In the genomic region with DNA sequence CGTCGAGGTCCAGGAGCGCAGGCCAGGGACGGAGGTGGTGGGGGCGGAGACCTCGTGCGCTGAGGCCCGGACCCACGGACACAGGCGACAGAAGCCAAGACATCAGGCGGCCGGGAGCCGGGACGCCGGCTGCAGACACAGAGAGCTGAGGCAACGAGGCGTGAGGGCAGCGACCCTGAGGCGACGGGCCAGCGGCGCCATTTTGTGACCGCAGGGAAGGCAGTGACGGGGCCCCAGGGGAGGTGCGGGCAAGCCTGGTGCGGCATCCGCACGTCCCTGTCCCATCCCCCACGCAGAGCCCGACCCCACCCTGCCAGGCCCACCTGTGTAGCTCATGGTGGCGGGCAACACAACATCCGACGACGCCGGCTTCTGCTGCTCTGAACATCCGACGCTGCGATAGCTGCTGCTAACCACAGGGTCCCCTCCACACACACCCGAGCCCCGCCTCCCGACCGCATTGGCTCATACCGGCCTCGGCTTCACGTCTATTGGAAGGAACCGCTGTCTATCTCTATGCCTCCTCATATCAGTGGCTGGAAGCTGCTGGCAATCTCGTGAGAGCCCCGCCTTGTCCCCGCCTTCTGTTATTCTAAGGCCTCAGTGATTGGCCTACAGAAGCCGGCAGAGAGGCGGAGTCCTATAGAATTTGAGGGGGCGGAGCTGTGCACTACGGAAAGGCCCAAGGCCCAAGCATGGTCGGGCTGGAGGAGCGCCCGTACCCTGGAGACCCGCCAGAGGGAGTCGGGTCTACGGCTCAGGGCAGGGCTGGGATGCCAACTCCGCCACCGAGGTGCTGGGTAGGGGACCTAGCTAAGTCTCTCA, we compare ENCODE assay signal across 8 cellular contexts. TPM values are rescaled to one million over a fixed set of nuclear protein-coding genes. Genes with fewer than 3 reads are reported as not detected.
DNase-seq lines count a peak whose midpoint lies in the region; ATAC-seq and TF ChIP-seq lines count a peak whose summit lies in the region.

A gene with protein sequence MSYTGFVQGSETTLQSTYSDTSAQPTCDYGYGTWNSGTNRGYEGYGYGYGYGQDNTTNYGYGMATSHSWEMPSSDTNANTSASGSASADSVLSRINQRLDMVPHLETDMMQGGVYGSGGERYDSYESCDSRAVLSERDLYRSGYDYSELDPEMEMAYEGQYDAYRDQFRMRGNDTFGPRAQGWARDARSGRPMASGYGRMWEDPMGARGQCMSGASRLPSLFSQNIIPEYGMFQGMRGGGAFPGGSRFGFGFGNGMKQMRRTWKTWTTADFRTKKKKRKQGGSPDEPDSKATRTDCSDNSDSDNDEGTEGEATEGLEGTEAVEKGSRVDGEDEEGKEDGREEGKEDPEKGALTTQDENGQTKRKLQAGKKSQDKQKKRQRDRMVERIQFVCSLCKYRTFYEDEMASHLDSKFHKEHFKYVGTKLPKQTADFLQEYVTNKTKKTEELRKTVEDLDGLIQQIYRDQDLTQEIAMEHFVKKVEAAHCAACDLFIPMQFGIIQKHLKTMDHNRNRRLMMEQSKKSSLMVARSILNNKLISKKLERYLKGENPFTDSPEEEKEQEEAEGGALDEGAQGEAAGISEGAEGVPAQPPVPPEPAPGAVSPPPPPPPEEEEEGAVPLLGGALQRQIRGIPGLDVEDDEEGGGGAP (minus strand): TSS at position 401 of the 825 bp plus-strand sequence. CDS start 65 bp downstream, at position 336.

- ATAC-seq in activated T-helper 17 cell treated with anti-CD3 and anti-CD28 coated beads, Interleukin-2, amount 50 U/mL, for 72 hours (replicated peaks): peak; percentile 98
- peak; percentile 88 for ATAC-seq in naive B cell (ENCODE audit: low read depth in 2 of 2)
- peak; percentile 99 for ATAC-seq in stimulated activated memory B cell treated with anti-CD40 and anti-IgM and Interleukin-4, amounts not matched to agents 10 μg/mL and 1 μg/mL and 100 μg/mL, for 72 hours

- TF ChIP-seq CTCF in LNCaP clone FGC (IDR thresholded peaks at IDR 0.05; ENCODE audit: control insufficient read depth, extremely low read depth, insufficient read depth) (peak; percentile 39), RWPE1 (conservative IDR thresholded peaks at IDR 0.05; ENCODE audit: low read depth) (no peak; the same call in 1 of the 2 replicates)

- POLR2A ChIA-PET in RWPE1 (lab: Yijun Ruan, JAX; ENCODE audit: low non-redundant PET): interaction anchor here (0.6 to 1.5 kb wide), 5 partner anchors 11 to 260 kb away, joined by 3 to 5 read pairs (median 4); a partner anchor contains a TSS

- H3K36me3 Mint-ChIP-seq in activated T-helper 17 cell treated with anti-CD3 and anti-CD28 coated beads, Interleukin-2, amount 50 U/mL, for 72 hours (ENCODE audit: low read depth): peaks cover 55% of the 10 kb centered on the region
- peaks cover 0 to 10% of the 10 kb centered on the region in 2 donors for H3K36me3 Mint-ChIP-seq in naive B cell
- H3K36me3 Mint-ChIP-seq in stimulated activated memory B cell treated with anti-CD40 and anti-IgM and Interleukin-4, amounts not matched to agents 10 μg/mL and 1 μg/mL and 100 μg/mL, for 72 hours: peaks cover 35% of the 10 kb centered on the region

- no peaks in the 10 kb centered on the region for H3K9me3 Mint-ChIP-seq in activated T-helper 17 cell treated with anti-CD3 and anti-CD28 coated beads, Interleukin-2, amount 50 U/mL, for 72 hours
- peaks cover 0 to 5% (median 0%) of the 10 kb centered on the region in 7 donors for H3K9me3 Mint-ChIP-seq in naive B cell
- no peaks in the 10 kb centered on the region for H3K9me3 Mint-ChIP-seq in stimulated activated memory B cell treated with anti-CD40 and anti-IgM and Interleukin-4, amounts not matched to agents 10 μg/mL and 1 μg/mL and 100 μg/mL, for 72 hours

- H3K27ac ChIP-seq in RWPE1: peak within 1 kb of the TSS; percentile 78

- CTCF ChIA-PET in RWPE1 (lab: Yijun Ruan, JAX): interaction anchor here (0.6 to 1.7 kb wide), 13 partner anchors 10 to 327 kb away, joined by 3 to 7 read pairs (median 4); no protein-coding TSS in a partner anchor

- peaks cover 12% of the 10 kb centered on the region for H3K4me1 Mint-ChIP-seq in activated T-helper 17 cell treated with anti-CD3 and anti-CD28 coated beads, Interleukin-2, amount 50 U/mL, for 72 hours
- H3K4me1 Mint-ChIP-seq in naive B cell: peaks cover 27 to 51% (median 40%) of the 10 kb centered on the region in 3 donors
- H3K4me1 Mint-ChIP-seq in stimulated activated memory B cell treated with anti-CD40 and anti-IgM and Interleukin-4, amounts not matched to agents 10 μg/mL and 1 μg/mL and 100 μg/mL, for 72 hours: peaks cover 48% of the 10 kb centered on the region

- peak within 1 kb of the TSS; percentile 90 for H3K4me3 ChIP-seq in LNCaP clone FGC (ENCODE audit: low read depth, low read length)

- DNase-seq in ELF-1 (ENCODE audit: low read depth, low spot score) (peak; percentile 100), GOT3 (lab: John Stamatoyannopoulos, UW) (peak; percentile 98), LNCaP clone FGC (ENCODE audit: low read depth) (peak; percentile 100), RWPE1 (ENCODE audit: low spot score) (peak; percentile 100), fibroblast of gingiva (ENCODE audit: low read depth) (peak; percentile 100), naive B cell (peak; percentile 99)

- peak within 1 kb of the TSS; percentile 99 for H3K27ac Mint-ChIP-seq in activated T-helper 17 cell treated with anti-CD3 and anti-CD28 coated beads, Interleukin-2, amount 50 U/mL, for 72 hours
- H3K27ac Mint-ChIP-seq in naive B cell: peak within 1 kb of the TSS; percentile 95 to 100 (median 98)
- H3K27ac Mint-ChIP-seq in stimulated activated memory B cell treated with anti-CD40 and anti-IgM and Interleukin-4, amounts not matched to agents 10 μg/mL and 1 μg/mL and 100 μg/mL, for 72 hours: peak within 1 kb of the TSS; percentile 99

- H3K4me3 Mint-ChIP-seq in activated T-helper 17 cell treated with anti-CD3 and anti-CD28 coated beads, Interleukin-2, amount 50 U/mL, for 72 hours: peak within 1 kb of the TSS; percentile 99
- H3K4me3 Mint-ChIP-seq in naive B cell: peak within 1 kb of the TSS; percentile 91 to 100 (median 99)
- peak within 1 kb of the TSS; percentile 100 for H3K4me3 Mint-ChIP-seq in stimulated activated memory B cell treated with anti-CD40 and anti-IgM and Interleukin-4, amounts not matched to agents 10 μg/mL and 1 μg/mL and 100 μg/mL, for 72 hours

- H3K27me3 Mint-ChIP-seq in activated T-helper 17 cell treated with anti-CD3 and anti-CD28 coated beads, Interleukin-2, amount 50 U/mL, for 72 hours: no peaks in the 10 kb centered on the region
- H3K27me3 Mint-ChIP-seq in naive B cell: no peaks in the 10 kb centered on the region
- no peaks in the 10 kb centered on the region for H3K27me3 Mint-ChIP-seq in stimulated activated memory B cell treated with anti-CD40 and anti-IgM and Interleukin-4, amounts not matched to agents 10 μg/mL and 1 μg/mL and 100 μg/mL, for 72 hours

RNA-seq across cellular contexts. Expression of the gene that starts here (rescaled TPM):
- 10 to 100 TPM; 64.8 to 68.4 TPM for total RNA-seq in activated T-helper 17 cell treated with anti-CD3 and anti-CD28 coated beads, Interleukin-2, amount 50 U/mL, for 72 hours
- 100 to 1,000 TPM in 1 of 6 donors, 10 to 100 TPM in 5; 37.8 to 103 (median 53.6) TPM for polyA plus RNA-seq in naive B cell (ENCODE audit: low read depth in 6 of 6)

Comparison
In these comparisons a context has a peak if more than half of its experiments do, and no peak if none do; other contexts are left out.
1. Peak in every context shown above with its lines: DNase-seq, ATAC-seq, H3K4me3 ChIP-seq and H3K27ac ChIP-seq.